In the genomic region with DNA sequence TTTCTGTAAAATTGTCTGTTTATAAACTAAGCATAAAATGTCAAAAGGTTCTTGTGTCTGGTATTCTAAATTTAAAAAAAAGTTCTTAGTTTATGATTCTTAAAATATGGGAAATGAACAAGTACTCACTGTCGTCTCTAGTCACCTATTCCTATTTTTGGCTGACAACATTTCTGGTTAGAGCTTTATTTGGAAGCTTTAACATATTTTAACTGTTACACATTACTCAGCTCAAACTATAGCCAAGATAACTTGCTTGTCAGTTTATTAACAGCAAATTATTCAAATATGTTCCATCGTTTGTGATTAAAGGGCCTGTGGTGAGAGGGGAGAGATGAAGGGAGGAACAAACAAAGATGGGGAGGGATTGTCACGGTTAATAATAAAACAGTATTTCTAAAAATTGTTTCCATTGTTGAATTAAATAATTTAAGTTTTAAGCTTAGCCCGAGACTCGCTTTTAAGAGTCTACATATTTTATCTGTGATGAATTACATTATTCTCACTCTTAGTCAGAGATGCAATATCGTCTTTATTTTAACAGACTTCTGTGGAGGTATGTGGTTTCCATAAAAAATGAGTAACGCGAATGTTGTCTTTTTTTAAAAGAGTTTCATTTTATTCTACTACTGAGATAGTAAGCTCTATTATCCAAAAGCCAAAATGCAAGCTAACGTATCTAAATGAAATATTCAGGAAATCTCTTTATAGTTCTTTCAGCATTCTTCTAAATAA, we compare ENCODE assay signal across 1 cellular context.
TF ChIP-seq lines count a peak whose summit lies in the region.

No MANE protein-coding gene starts in this region.

TF ChIP-seq in IMR-90, 13 proteins besides CTCF, POLR2A, EP300 and RAD21:
- no peak for TF ChIP-seq FOS (IDR thresholded peaks at IDR 0.05; ENCODE audit: low read depth, low read length)
- TF ChIP-seq RCOR1 (IDR thresholded peaks at IDR 0.05; ENCODE audit: insufficient replicate concordance, low read length): no peak
- TF ChIP-seq SMC3 (IDR thresholded peaks at IDR 0.05; ENCODE audit: low read depth, low read length): no peak
- TF ChIP-seq CEBPB (IDR thresholded peaks at IDR 0.05; ENCODE audit: low read depth, low read length): no peak
- TF ChIP-seq MXI1 (IDR thresholded peaks at IDR 0.05; ENCODE audit: borderline replicate concordance, low read depth, low read length): no peak
- no peak for TF ChIP-seq MAFK (IDR thresholded peaks at IDR 0.05; ENCODE audit: low read depth, low read length)
- no peak for TF ChIP-seq RFX5 (IDR thresholded peaks at IDR 0.05; ENCODE audit: low read depth, low read length)
- no peak for TF ChIP-seq CHD1 (IDR thresholded peaks at IDR 0.05; ENCODE audit: low read depth, low read length)
- TF ChIP-seq, protein P1, sequence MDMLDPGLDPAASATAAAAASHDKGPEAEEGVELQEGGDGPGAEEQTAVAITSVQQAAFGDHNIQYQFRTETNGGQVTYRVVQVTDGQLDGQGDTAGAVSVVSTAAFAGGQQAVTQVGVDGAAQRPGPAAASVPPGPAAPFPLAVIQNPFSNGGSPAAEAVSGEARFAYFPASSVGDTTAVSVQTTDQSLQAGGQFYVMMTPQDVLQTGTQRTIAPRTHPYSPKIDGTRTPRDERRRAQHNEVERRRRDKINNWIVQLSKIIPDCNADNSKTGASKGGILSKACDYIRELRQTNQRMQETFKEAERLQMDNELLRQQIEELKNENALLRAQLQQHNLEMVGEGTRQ (IDR thresholded peaks at IDR 0.05; ENCODE audit: low read depth, low read length): no peak
- no peak for TF ChIP-seq MAZ (IDR thresholded peaks at IDR 0.05; ENCODE audit: borderline replicate concordance, low read depth, low read length)
- TF ChIP-seq, protein P2, sequence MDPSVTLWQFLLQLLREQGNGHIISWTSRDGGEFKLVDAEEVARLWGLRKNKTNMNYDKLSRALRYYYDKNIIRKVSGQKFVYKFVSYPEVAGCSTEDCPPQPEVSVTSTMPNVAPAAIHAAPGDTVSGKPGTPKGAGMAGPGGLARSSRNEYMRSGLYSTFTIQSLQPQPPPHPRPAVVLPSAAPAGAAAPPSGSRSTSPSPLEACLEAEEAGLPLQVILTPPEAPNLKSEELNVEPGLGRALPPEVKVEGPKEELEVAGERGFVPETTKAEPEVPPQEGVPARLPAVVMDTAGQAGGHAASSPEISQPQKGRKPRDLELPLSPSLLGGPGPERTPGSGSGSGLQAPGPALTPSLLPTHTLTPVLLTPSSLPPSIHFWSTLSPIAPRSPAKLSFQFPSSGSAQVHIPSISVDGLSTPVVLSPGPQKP (IDR thresholded peaks at IDR 0.05; ENCODE audit: borderline replicate concordance, low read depth, low read length): no peak
- TF ChIP-seq NFE2L2 (IDR thresholded peaks at IDR 0.05; ENCODE audit: low read depth, low read length): no peak
- TF ChIP-seq BHLHE40 (IDR thresholded peaks at IDR 0.05; ENCODE audit: low read depth, low read length): no peak
